ENCODE assay signal across 24 cellular contexts in the genomic region with DNA sequence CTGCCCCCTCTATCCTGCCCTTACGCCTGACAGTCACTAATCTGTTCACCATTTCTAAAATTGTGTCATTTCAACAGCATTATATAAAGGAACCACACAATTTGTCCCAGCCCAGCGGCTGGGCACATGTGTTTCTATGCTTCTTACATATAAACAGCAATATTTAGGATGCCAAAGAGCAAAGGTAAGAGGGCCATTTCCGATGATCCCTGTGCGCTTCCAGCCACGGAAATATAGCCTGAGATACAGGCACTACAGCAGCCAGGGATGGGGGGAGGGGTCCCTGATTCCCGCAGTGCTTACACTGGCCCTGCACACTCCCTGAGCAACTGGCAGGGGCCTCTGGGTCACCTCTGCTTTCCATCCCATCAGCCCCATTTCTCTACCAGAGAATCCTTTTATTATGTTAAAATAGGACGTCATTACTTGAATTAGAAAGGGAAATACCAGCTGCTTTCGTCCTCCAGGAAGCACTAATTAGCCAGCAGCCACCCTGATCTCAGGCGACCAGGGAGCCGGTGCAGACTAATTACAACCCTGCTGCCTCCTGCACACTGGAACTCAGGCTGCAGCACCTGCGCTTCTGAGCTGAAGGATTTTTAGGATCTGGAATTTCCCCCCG.
DNase-seq lines count a peak whose midpoint lies in the region; ATAC-seq and TF ChIP-seq lines count a peak whose summit lies in the region.
"Had no signal": no experiment of that assay in that cellular context is flagged by ENCODE, and none has a peak within 500 bp of the region (broad histone marks: within the 10 kb centered on the region; RNA-seq: fewer than 3 reads in every experiment).

No MANE protein-coding gene starts in this region.

- DNase-seq in DMS 273 (lab: John Stamatoyannopoulos, UW; ENCODE audit: unreplicated experiment) (peak; percentile 5), DMS 273 treated with DMSO at 0.1 percent for 48 hours (lab: John Stamatoyannopoulos, UW) (no peak), NCI-H2081 (lab: John Stamatoyannopoulos, UW) (peak; percentile 70 to 89), nephron progenitor cell (peak; percentile 27), thyroid gland (no peak)
- no peak for DNase-seq in naive thymus-derived CD8-positive, alpha-beta T cell
- DNase-seq: activated B cell treated with CpG ODN at 0.5 μM for 24 hours; activated CD8-positive, alpha-beta T cell treated with anti-CD3 and anti-CD28 coated beads, Interleukin-2, amount 10 ng/mL, durations not matched to agents 7 days and 5 days; activated naive CD4-positive, alpha-beta T cell treated with Interleukin-2 at 50 U/mL for 16 hours; activated T-cell treated with anti-CD3 and anti-CD28 coated beads, Interleukin-2, amount 50 U/mL, for 24 hours; central memory CD4-positive, alpha-beta T cell; islet precursor cell; mammary epithelial cell; naive B cell; stimulated activated CD4-positive, alpha-beta T cell treated with anti-CD3 and anti-CD28 coated beads, Interleukin-4, amount 100 ng/mL, for 1 hour; stomach; upper lobe of left lung had no signal

- no peak for TF ChIP-seq POLR2A in thyroid gland (IDR thresholded peaks at IDR 0.05)

- H3K27me3 ChIP-seq in ectodermal cell (ENCODE audit: control insufficient read depth, insufficient read depth, low read length, poor library complexity, severe bottlenecking): no peaks in the 10 kb centered on the region
- H3K27me3 ChIP-seq in thyroid gland: no peaks in the 10 kb centered on the region
- H3K27me3 ChIP-seq: gastroesophageal sphincter, stomach, upper lobe of left lung had no signal

- H3K4me3 ChIP-seq in ectodermal cell (ENCODE audit: insufficient read depth, low read depth, low read length) (peak overlapping the region; percentile 0), thyroid gland (replicated peaks in 1 of 3) (no peak overlapping the region)
- H3K4me3 ChIP-seq: gastroesophageal sphincter, prostate gland, smooth muscle cell, stomach, upper lobe of left lung had no signal

- H3K4me1 ChIP-seq in ectodermal cell (ENCODE audit: control insufficient read depth, insufficient read depth, low read length) (peaks cover 14% of the 10 kb centered on the region), thyroid gland (no peaks in the 10 kb centered on the region)
- H3K4me1 ChIP-seq: gastroesophageal sphincter, prostate gland, stomach, upper lobe of left lung had no signal

- intact Hi-C loops in thyroid gland (cut with DNase I): no loop called here

- H3K36me3 ChIP-seq in ectodermal cell (ENCODE audit: control insufficient read depth, insufficient read depth, low read length) (no peaks in the 10 kb centered on the region), thyroid gland (no peaks in the 10 kb centered on the region)
- H3K36me3 ChIP-seq: gastroesophageal sphincter, prostate gland, stomach, upper lobe of left lung had no signal

- H3K27me3 Mint-ChIP-seq in nephron progenitor cell (ENCODE audit: low read depth, poor library complexity): peaks cover 29% of the 10 kb centered on the region
- H3K27me3 Mint-ChIP-seq in naive thymus-derived CD8-positive, alpha-beta T cell: peaks cover 2 to 23% (median 9%) of the 10 kb centered on the region in 5 donors
- H3K27me3 Mint-ChIP-seq: activated B cell treated with CpG ODN at 0.5 μM for 24 hours, naive B cell had no signal

- H3K27ac ChIP-seq in ectodermal cell (ENCODE audit: insufficient read depth, low read depth, low read length, poor library complexity, severe bottlenecking): no peak overlapping the region
- H3K27ac ChIP-seq in thyroid gland: no peak overlapping the region
- H3K27ac ChIP-seq: 22Rv1, gastroesophageal sphincter, prostate gland, stomach, upper lobe of left lung had no signal

- peak overlapping the region; percentile 2 for H3K4me3 Mint-ChIP-seq in nephron progenitor cell
- H3K4me3 Mint-ChIP-seq in naive thymus-derived CD8-positive, alpha-beta T cell: no peak overlapping the region
- H3K4me3 Mint-ChIP-seq: activated B cell treated with CpG ODN at 0.5 μM for 24 hours; activated CD8-positive, alpha-beta T cell treated with anti-CD3 and anti-CD28 coated beads, Interleukin-2, amount 10 ng/mL, durations not matched to agents 7 days and 5 days; activated T-cell treated with anti-CD3 and anti-CD28 coated beads, Interleukin-2, amount 50 U/mL, for 24 hours; T-helper 2 cell treated with Interferon-gamma antibody and Interleukin-4, amounts not matched to agents 5 μg/mL and 100 μg/mL, for 36 hours had no signal

- H3K36me3 Mint-ChIP-seq in nephron progenitor cell (ENCODE audit: low read depth): no peaks in the 10 kb centered on the region
- H3K36me3 Mint-ChIP-seq in naive thymus-derived CD8-positive, alpha-beta T cell: no peaks in the 10 kb centered on the region
- H3K36me3 Mint-ChIP-seq: naive B cell had no signal

- no peak overlapping the region for H3K27ac Mint-ChIP-seq in nephron progenitor cell
- H3K27ac Mint-ChIP-seq in naive thymus-derived CD8-positive, alpha-beta T cell: no peak overlapping the region
- H3K27ac Mint-ChIP-seq: activated B cell treated with CpG ODN at 0.5 μM for 24 hours; activated CD8-positive, alpha-beta T cell treated with anti-CD3 and anti-CD28 coated beads, Interleukin-2, amount 10 ng/mL, durations not matched to agents 7 days and 5 days; activated T-cell treated with anti-CD3 and anti-CD28 coated beads, Interleukin-2, amount 50 U/mL, for 24 hours; naive B cell; T-helper 2 cell treated with Interferon-gamma antibody and Interleukin-4, amounts not matched to agents 5 μg/mL and 100 μg/mL, for 36 hours had no signal

- H3K9me3 Mint-ChIP-seq in nephron progenitor cell: no peaks in the 10 kb centered on the region
- H3K9me3 Mint-ChIP-seq in naive thymus-derived CD8-positive, alpha-beta T cell: peaks cover 0 to 4% (median 0%) of the 10 kb centered on the region in 9 donors

- 8 to 12% methylated on average over 12 of the region's 12 CpGs for WGBS in ectodermal cell, 2 experiments
- WGBS in thyroid gland, 2 donors: 33 to 41% methylated on average over 11 to 12 of the region's 12 CpGs

- H3K9me3 ChIP-seq in ectodermal cell (ENCODE audit: control insufficient read depth, low read length) (no peaks in the 10 kb centered on the region), thyroid gland (no peaks in the 10 kb centered on the region)
- H3K9me3 ChIP-seq: gastroesophageal sphincter, prostate gland, upper lobe of left lung had no signal

- ATAC-seq in naive thymus-derived CD8-positive, alpha-beta T cell: no peak
- ATAC-seq in HG03378 (IDR thresholded peaks at IDR 0.05; ENCODE audit: unreplicated experiment): no peak
- ATAC-seq: activated CD8-positive, alpha-beta T cell treated with anti-CD3 and anti-CD28 coated beads, Interleukin-2, amount 10 ng/mL, durations not matched to agents 7 days and 5 days; gastroesophageal sphincter had no signal

- TF ChIP-seq CTCF in nephron progenitor cell (IDR thresholded peaks at IDR 0.05): no peak
- TF ChIP-seq CTCF in thyroid gland (IDR thresholded peaks at IDR 0.05): no peak

- H3K4me1 Mint-ChIP-seq in nephron progenitor cell: peaks cover 15% of the 10 kb centered on the region
- H3K4me1 Mint-ChIP-seq in naive thymus-derived CD8-positive, alpha-beta T cell: no peaks in the 10 kb centered on the region
- H3K4me1 Mint-ChIP-seq: activated B cell treated with CpG ODN at 0.5 μM for 24 hours, naive B cell had no signal

- POLR2A ChIA-PET in naive thymus-derived CD8-positive, alpha-beta T cell (lab: Charles Lee): no interaction called here

Comparison
In these comparisons a context has a peak if more than half of its experiments do, and no peak if none do; other contexts are left out.
1. DNase-seq: peak in DMS 273 (single experiment), NCI-H2081 (2 of 2) and nephron progenitor cell (single experiment); none in DMS 273 treated with DMSO at 0.1 percent for 48 hours (single experiment), thyroid gland (0 of 2) and naive thymus-derived CD8-positive, alpha-beta T cell (0 of 10).